Comparison of ENCODE assay signal across 8 cellular contexts in genomic region chr19:6632747-6633455, GRCh38. TPM values are rescaled to one million over a fixed set of nuclear protein-coding genes. Genes with fewer than 3 reads are reported as not detected.
DNase-seq lines count a peak whose midpoint lies in the region; ATAC-seq, FAIRE-seq and TF ChIP-seq lines count a peak whose summit lies in the region.
"Not testable (repeated sequence)": the region's sequence is repeated elsewhere in the genome, so short reads cannot be mapped to it uniquely, and the experiment has no call there.

No MANE protein-coding gene starts in this region.

- H3K36me3 Mint-ChIP-seq in endodermal cell (ENCODE audit: low read depth): not testable (repeated sequence)

- peak; percentile 78 to 80 for TF ChIP-seq RAD21 in A549 (conservative IDR thresholded peaks at IDR 0.05 in 1 of 2, IDR thresholded peaks at IDR 0.05 in 1 of 2)

- H3K4me2 ChIP-seq in A549: peak overlapping the region; percentile 69

- not testable (repeated sequence) for TF ChIP-seq POLR2A in A549 (IDR thresholded peaks at IDR 0.05; ENCODE audit: low read length); sigmoid colon (IDR thresholded peaks at IDR 0.05)

- peak overlapping the region in 1 of 2 experiments; percentile 49; a peak in 1 of 6 replicates for H3K27ac ChIP-seq in A549
- H3K27ac ChIP-seq in endodermal cell (ENCODE audit: low read depth, low read length); sigmoid colon: not testable (repeated sequence)

- intact Hi-C loops in sigmoid colon (cut with DNase I): loop anchor here (1.0 to 5.0 kb wide), 3 partner anchors 104 to 230 kb away; partner anchors contain the start of genes GPR108 and TRIP10

- H3K4me1 Mint-ChIP-seq in endodermal cell: not testable (repeated sequence)

- not testable (repeated sequence) for TF ChIP-seq EP300 in A549 (IDR thresholded peaks at IDR 0.05); sigmoid colon (IDR thresholded peaks at IDR 0.05)

- not testable (repeated sequence) for H3K9ac ChIP-seq in endodermal cell (ENCODE audit: extremely low read depth, low read length, poor library complexity, severe bottlenecking)

- not testable (repeated sequence) for H3K36me3 ChIP-seq in endodermal cell (ENCODE audit: control insufficient read depth, insufficient read depth, low read length); sigmoid colon

- H3K4me3 ChIP-seq in A549; endodermal cell (ENCODE audit: low read length); sigmoid colon: not testable (repeated sequence)

- H3K9me3 ChIP-seq in A549, sigmoid colon: not testable (repeated sequence)
- peaks cover 30% of the 10 kb centered on the region for H3K9me3 ChIP-seq in endodermal cell (ENCODE audit: control insufficient read depth, low read length)

- H3K9me3 Mint-ChIP-seq in endodermal cell: peaks cover 35% of the 10 kb centered on the region

- CTCF ChIA-PET in A549 (lab: Yijun Ruan, JAX): interaction anchor here (0.6 to 3.1 kb wide), 33 partner anchors 11 to 232 kb away, joined by 3 to 31 read pairs (median 4); partner anchors contain the start of gene C3

- POLR2A ChIA-PET in A549 (lab: Yijun Ruan, JAX): interaction anchor here (0.5 to 1.2 kb wide), 2 partner anchors 101 to 137 kb away, joined by 3 to 4 read pairs; no protein-coding TSS in a partner anchor

- H3K4me3 Mint-ChIP-seq in endodermal cell: not testable (repeated sequence)

- H3K27ac Mint-ChIP-seq in endodermal cell: not testable (repeated sequence)

- peak in 1 of 2 experiments; percentile 73 for DNase-seq in A549 (ENCODE audit: low read depth in 1 of 2, low spot score in 1 of 2)
- DNase-seq in GM10266 (ENCODE audit: extremely low spot score): not testable (repeated sequence)
- DNase-seq in NAMALWA (ENCODE audit: low spot score): peak; percentile 77
- DNase-seq in SHP77 (lab: John Stamatoyannopoulos, UW): peak; percentile 52 to 58
- DNase-seq in activated T-cell treated with anti-CD3 and anti-CD28 coated beads for 4 hours: peak; percentile 24
- DNase-seq in endodermal cell: peak; percentile 90
- DNase-seq in left kidney (ENCODE audit: low read depth, low spot score): peak; percentile 75
- peak; percentile 80 for DNase-seq in sigmoid colon

- TF ChIP-seq CTCF in A549 (IDR thresholded peaks at IDR 0.05) (peak; percentile 62), GM10266 (IDR thresholded peaks at IDR 0.05; ENCODE audit: control insufficient read depth, insufficient read depth, low read depth, missing control alignments) (peak; percentile 86), endodermal cell (conservative IDR thresholded peaks at IDR 0.05) (peak; percentile 83), sigmoid colon (IDR thresholded peaks at IDR 0.05) (peak in 3 of 4 experiments; percentile 43 to 50 (median 48))

- not testable (repeated sequence) for H3K27me3 ChIP-seq in endodermal cell (ENCODE audit: control insufficient read depth, insufficient read depth, low read length, poor library complexity, severe bottlenecking)
- H3K27me3 ChIP-seq in sigmoid colon: peaks cover 0 to 14% (median 0%) of the 10 kb centered on the region in 3 donors

- FAIRE-seq in A549 (lab: Jason Lieb, UNC): not testable (repeated sequence)

- H3K27me3 Mint-ChIP-seq in endodermal cell (ENCODE audit: insufficient read depth): not testable (repeated sequence)

- WGBS in A549 (ENCODE audit: missing lambda C conversion rate): 39% methylated on average over 26 of the region's 26 CpGs
- WGBS in endodermal cell (ENCODE audit: insufficient coverage in 1 of 2, insufficient read length in 1 of 2), 2 experiments: 61 to 63% methylated on average over 18 to 26 of the region's 26 CpGs
- 42 to 53% methylated on average over 26 of the region's 26 CpGs for WGBS in sigmoid colon, 2 donors

- not testable (repeated sequence) for H3K4me1 ChIP-seq in A549; endodermal cell (ENCODE audit: control insufficient read depth, insufficient read depth, low read length); sigmoid colon

- peak in 1 of 2 experiments; percentile 83; a peak in 3 of 6 replicates for ATAC-seq in A549

TF ChIP-seq in A549, 52 proteins besides CTCF, POLR2A, EP300 and RAD21:
- TF ChIP-seq SMC3 (IDR thresholded peaks at IDR 0.05): peak; percentile 76

RNA-seq across cellular contexts. Expression of gene TNFSF14, which starts 37.1 kb away (rescaled TPM):
- polyA plus RNA-seq in A549 (2011; rRNA removed) (0.12 and 0.25 TPM in 2 replicates), A549 (2017; fragmentation: RNase III; extraction: RNeasy Plus Mini Kit Qiagen cat#74134 plus additional on column Dnase treatment) (0.40 to 0.49 TPM (median 0.46 TPM) in 3 replicates), sigmoid colon (1 to 10 TPM in 1 of 3 donors, not detected in 2; 2.8 TPM)
- polyA plus RNA-seq in A549 (2012; cell fraction: cytosol; rRNA removed): 0.01 TPM in 2 replicates
- polyA plus RNA-seq in A549 (2012; cell fraction: nucleus; rRNA removed): 0.29 and 0.66 TPM in 2 replicates
- not detected in 2 replicates for polyA minus RNA-seq in A549 (2011; rRNA and poly(A)+ RNA removed)
- total RNA-seq in endodermal cell (under 1 TPM; 0.18 to 0.88 TPM), sigmoid colon (1 to 10 TPM in 1 of 4 donors, under 1 TPM in 2, not detected in 1; under 0.01 to 2.0 (median 0.41) TPM)
- 0.11 TPM for polyA plus RNA-seq in endodermal cell (2013, experiment 1 of 2)
- not detected for polyA plus RNA-seq in endodermal cell (2013, experiment 2 of 2)

RNA-seq across cellular contexts. Expression of gene CD70, which starts 42.0 kb away (rescaled TPM):
- polyA plus RNA-seq in A549 (2011; rRNA removed) (7.7 and 10.0 TPM in 2 replicates), A549 (2017; fragmentation: RNase III; extraction: RNeasy Plus Mini Kit Qiagen cat#74134 plus additional on column Dnase treatment) (25.0 to 43.3 TPM (median 35.7 TPM) in 3 replicates), sigmoid colon (1 to 10 TPM in 1 of 3 donors, not detected in 2; 1.8 TPM)
- polyA plus RNA-seq in A549 (2012; cell fraction: cytosol; rRNA removed): 19.2 and 29.9 TPM in 2 replicates
- polyA plus RNA-seq in A549 (2012; cell fraction: nucleus; rRNA removed): 27.0 and 38.1 TPM in 2 replicates
- 4.9 and 5.6 TPM in 2 replicates for polyA minus RNA-seq in A549 (2011; rRNA and poly(A)+ RNA removed)
- total RNA-seq in endodermal cell (1 to 10 TPM in 1 of 2 donors, under 1 TPM in 1; 0.92 to 1.8 TPM), sigmoid colon (under 1 TPM in 1 of 4 donors, not detected in 3; 0.36 TPM)
- 0.43 TPM for polyA plus RNA-seq in endodermal cell (2013, experiment 1 of 2)
- 0.62 TPM for polyA plus RNA-seq in endodermal cell (2013, experiment 2 of 2)
